In genomic region chr3:50502584-50503423, GRCh38 we compare ENCODE assay signal across 8 cellular contexts. TPM values are rescaled to one million over a fixed set of nuclear protein-coding genes. Genes with fewer than 3 reads are reported as not detected.
DNase-seq lines count a peak whose midpoint lies in the region; ATAC-seq lines count a peak whose summit lies in the region.

No MANE protein-coding gene starts in this region.

- DNase-seq in NCI-H146 (lab: John Stamatoyannopoulos, UW): peak; percentile 17
- no peak for DNase-seq in NCI-H146 treated with DMSO at 0.1 percent for 48 hours (lab: John Stamatoyannopoulos, UW; ENCODE audit: unreplicated experiment)
- DNase-seq in activated CD4-positive, alpha-beta memory T cell treated with anti-CD3 and anti-CD28 coated beads, Interleukin-2, amount 10 ng/mL, durations not matched to agents 7 days and 5 days: no peak
- peak in 1 of 3 donors; percentile 69 for DNase-seq in right cardiac atrium
- no peak for DNase-seq in HPDE6-E6E7 (ENCODE audit: extremely low spot score)
- no peak for DNase-seq in GM19240 (ENCODE audit: insufficient read length, low spot score)

- H3K4me3 Mint-ChIP-seq in activated CD4-positive, alpha-beta memory T cell treated with anti-CD3 and anti-CD28 coated beads, Interleukin-2, amount 10 ng/mL, durations not matched to agents 7 days and 5 days: peak overlapping the region; percentile 43

- H3K9me3 ChIP-seq in right cardiac atrium (ENCODE audit: control insufficient read depth, low read length): no peaks in the 10 kb centered on the region
- no peaks in the 10 kb centered on the region for H3K9me3 ChIP-seq in skeletal muscle satellite cell (replicated peaks; ENCODE audit: low read length)

- POLR2A ChIA-PET in activated CD4-positive, alpha-beta memory T cell treated with anti-CD3 and anti-CD28 coated beads, Interleukin-2, amount 10 ng/mL, durations not matched to agents 7 days and 5 days (lab: Charles Lee): interaction anchor here (0.6 to 1.0 kb wide), 2 partner anchors 9 to 22 kb away, joined by 3 read pairs; no protein-coding TSS in a partner anchor

- no peaks in the 10 kb centered on the region for H3K4me1 ChIP-seq in right cardiac atrium (ENCODE audit: control insufficient read depth, insufficient read depth, low read length)
- no peaks in the 10 kb centered on the region for H3K4me1 ChIP-seq in skeletal muscle satellite cell (ENCODE audit: control insufficient read depth, insufficient read depth, low read length)

- 1% methylated on average over 78 of the region's 79 CpGs for WGBS in right cardiac atrium

- no peak for ATAC-seq in right cardiac atrium
- ATAC-seq in HG02870 (IDR thresholded peaks at IDR 0.05; ENCODE audit: unreplicated experiment): no peak

- H3K27me3 ChIP-seq in right cardiac atrium (ENCODE audit: control insufficient read depth, insufficient read depth): no peaks in the 10 kb centered on the region
- peaks cover 53% of the 10 kb centered on the region for H3K27me3 ChIP-seq in skeletal muscle satellite cell (ENCODE audit: control insufficient read depth, insufficient read depth, low read length)

- peaks cover 46% of the 10 kb centered on the region for H3K27me3 Mint-ChIP-seq in activated CD4-positive, alpha-beta memory T cell treated with anti-CD3 and anti-CD28 coated beads, Interleukin-2, amount 10 ng/mL, durations not matched to agents 7 days and 5 days

- peaks cover 3% of the 10 kb centered on the region for H3K4me1 Mint-ChIP-seq in activated CD4-positive, alpha-beta memory T cell treated with anti-CD3 and anti-CD28 coated beads, Interleukin-2, amount 10 ng/mL, durations not matched to agents 7 days and 5 days

- no peak overlapping the region for H3K27ac ChIP-seq in right cardiac atrium (ENCODE audit: low read length)

- H3K4me2 ChIP-seq in skeletal muscle satellite cell (ENCODE audit: low read length): peak overlapping the region; percentile 69

- CTCF ChIA-PET in activated CD4-positive, alpha-beta memory T cell treated with anti-CD3 and anti-CD28 coated beads, Interleukin-2, amount 10 ng/mL, durations not matched to agents 7 days and 5 days (lab: Charles Lee): no interaction called here

- intact Hi-C loops in right cardiac atrium (cut with DNase I): loop anchor here in 1 of 4 donors (10.0 kb wide), 1 partner anchor 68 kb away; no protein-coding TSS in a partner anchor

- H3K9me3 Mint-ChIP-seq in activated CD4-positive, alpha-beta memory T cell treated with anti-CD3 and anti-CD28 coated beads, Interleukin-2, amount 10 ng/mL, durations not matched to agents 7 days and 5 days: no peaks in the 10 kb centered on the region

- no peaks in the 10 kb centered on the region for H3K36me3 Mint-ChIP-seq in activated CD4-positive, alpha-beta memory T cell treated with anti-CD3 and anti-CD28 coated beads, Interleukin-2, amount 10 ng/mL, durations not matched to agents 7 days and 5 days (ENCODE audit: low read depth)

- no peaks in the 10 kb centered on the region for H3K36me3 ChIP-seq in skeletal muscle satellite cell (ENCODE audit: insufficient read depth, low read length)

- peak overlapping the region; percentile 65 for H3K4me3 ChIP-seq in right cardiac atrium (ENCODE audit: low read length)
- H3K4me3 ChIP-seq in skeletal muscle satellite cell (ENCODE audit: low read length): peak overlapping the region; percentile 47

- H3K9ac ChIP-seq in skeletal muscle satellite cell (ENCODE audit: low read depth, low read length): no peak overlapping the region

- H3K27ac Mint-ChIP-seq in activated CD4-positive, alpha-beta memory T cell treated with anti-CD3 and anti-CD28 coated beads, Interleukin-2, amount 10 ng/mL, durations not matched to agents 7 days and 5 days: no peak overlapping the region

RNA-seq across cellular contexts. Expression of gene CACNA2D2, which starts 0.6 kb away (rescaled TPM):
- under 1 TPM; 0.45 to 0.55 TPM for total RNA-seq in activated CD4-positive, alpha-beta memory T cell treated with anti-CD3 and anti-CD28 coated beads, Interleukin-2, amount 10 ng/mL, durations not matched to agents 7 days and 5 days
- total RNA-seq in right cardiac atrium: 10 to 100 TPM in 3 of 4 donors, 1 to 10 TPM in 1; 8.7 to 56.1 (median 40.9) TPM
- polyA plus RNA-seq in right cardiac atrium: 25.7 TPM
- total RNA-seq in skeletal muscle satellite cell (2012; rRNA removed): under 0.01 TPM in 1 of 2 replicates, not detected in the other

Comparison
In these comparisons a context has a peak if more than half of its experiments do, and no peak if none do; other contexts are left out.
1. RNA of gene CACNA2D2, which starts 0.6 kb away (total RNA-seq): 8.7 to 56.1 TPM in right cardiac atrium; 0.45 to 0.55 TPM in activated CD4-positive, alpha-beta memory T cell treated with anti-CD3 and anti-CD28 coated beads, Interleukin-2, amount 10 ng/mL, durations not matched to agents 7 days and 5 days; every median in the first group is over 4 times any median in the second.